Comparison of ENCODE assay signal across 12 cellular contexts in genomic region chr1:237444120-237444790, GRCh38.
"Had no signal": no experiment of that assay in that cellular context is flagged by ENCODE, and none has a peak within 500 bp of the region (broad histone marks: within the 10 kb centered on the region; RNA-seq: fewer than 3 reads in every experiment).

No MANE protein-coding gene starts in this region.

- DNase-seq: activated naive CD4-positive, alpha-beta T cell treated with anti-CD3 and anti-CD28 coated beads, Interleukin-2, amount 50 U/mL, for 16 hours; activated T-cell treated with anti-CD3 and anti-CD28 coated beads, Interleukin-2, amount 50 U/mL, for 1 hour; adrenal gland; hypothalamus; mucosa of descending colon; naive thymus-derived CD8-positive, alpha-beta T cell; right cardiac atrium; stimulated activated CD4-positive, alpha-beta T cell treated with anti-CD3 and anti-CD28 coated beads, Interleukin-1b, Interleukin-23, amount 100 ng/mL, for 48 hours; transverse colon had no signal

- H3K9me3 ChIP-seq: adrenal gland, mucosa of descending colon, neutrophil, transverse colon had no signal

- H3K4me3 ChIP-seq: adrenal gland, lung, mucosa of descending colon, transverse colon had no signal

- H3K27ac ChIP-seq: adrenal gland, neutrophil, transverse colon had no signal

- H3K4me1 ChIP-seq: adrenal gland, transverse colon had no signal

- ATAC-seq: mucosa of descending colon; naive thymus-derived CD8-positive, alpha-beta T cell; stimulated activated memory B cell treated with anti-CD40 and anti-IgM and Interleukin-4, amounts not matched to agents 10 μg/mL and 1 μg/mL and 100 μg/mL, for 72 hours had no signal

- H3K36me3 ChIP-seq: adrenal gland, neutrophil, transverse colon had no signal

- H3K27me3 ChIP-seq: adrenal gland, neutrophil, transverse colon had no signal
